ENCODE assay signal across 8 cellular contexts in genomic region chr7:38107486-38107893, GRCh38.
DNase-seq lines count a peak whose midpoint lies in the region; ATAC-seq, FAIRE-seq and TF ChIP-seq lines count a peak whose summit lies in the region.

No MANE protein-coding gene starts in this region.

- TF ChIP-seq RAD21 in HCT116 (IDR thresholded peaks at IDR 0.05; ENCODE audit: low read depth), result peak; percentile 72

- TF ChIP-seq POLR2A in HCT116 (IDR thresholded peaks at IDR 0.05; ENCODE audit: borderline replicate concordance, extremely low read depth, insufficient read depth, insufficient read length), result no peak

- H3K9ac ChIP-seq in HCT116 (ENCODE audit: low read length) (no peak overlapping the region), astrocyte (ENCODE audit: low read length) (no peak overlapping the region)

- TF ChIP-seq CTCF in GM10266 (IDR thresholded peaks at IDR 0.05; ENCODE audit: control insufficient read depth, insufficient read depth, low read depth, missing control alignments), result peak; percentile 79
- peak; percentile 79 to 89 (median 79) for TF ChIP-seq CTCF in HCT116 (IDR thresholded peaks at IDR 0.05 in 2 of 3, conservative IDR thresholded peaks at IDR 0.05 in 1 of 3; ENCODE audit: borderline replicate concordance in 1 of 3, insufficient read depth in 1 of 3, low read depth in 2 of 3, low read length in 2 of 3)
- peak; percentile 76 for TF ChIP-seq CTCF in astrocyte (IDR thresholded peaks at IDR 0.05; ENCODE audit: insufficient read depth, low read depth, low read length)

- H3K36me3 Mint-ChIP-seq in T-helper 2 cell treated with Interferon-gamma antibody and Interleukin-4, amounts not matched to agents 5 μg/mL and 100 μg/mL, for 36 hours (ENCODE audit: low read depth), result no peaks in the 10 kb centered on the region
- H3K36me3 Mint-ChIP-seq in astrocyte (ENCODE audit: low read depth, unreplicated experiment), result no peaks in the 10 kb centered on the region

- no peaks in the 10 kb centered on the region for H3K79me2 ChIP-seq in HCT116 (ENCODE audit: insufficient read depth, low read length)
- H3K79me2 ChIP-seq in astrocyte (ENCODE audit: insufficient read depth, low read length), result no peaks in the 10 kb centered on the region

- H4K20me1 ChIP-seq in HCT116 (ENCODE audit: insufficient read depth), result no peaks in the 10 kb centered on the region
- H4K20me1 ChIP-seq in astrocyte (ENCODE audit: insufficient read depth, low read length), result no peaks in the 10 kb centered on the region

- H3K4me1 ChIP-seq in HCT116 (ENCODE audit: control insufficient read depth in 1 of 2, insufficient read depth in 2 of 2, low read length in 2 of 2) (no peaks in the 10 kb centered on the region), astrocyte (ENCODE audit: insufficient read depth, low read length) (no peaks in the 10 kb centered on the region)

- peaks cover 34% of the 10 kb centered on the region for H3K27me3 Mint-ChIP-seq in T-helper 2 cell treated with Interferon-gamma antibody and Interleukin-4, amounts not matched to agents 5 μg/mL and 100 μg/mL, for 36 hours (ENCODE audit: low read depth)
- H3K27me3 Mint-ChIP-seq in astrocyte (ENCODE audit: low read depth, unreplicated experiment), result no peaks in the 10 kb centered on the region

- POLR2A ChIA-PET in HCT116 (lab: Charles Lee), result no interaction called here

- H2AFZ ChIP-seq in HCT116 (ENCODE audit: low read depth, low read length, poor library complexity, severe bottlenecking) (no peak overlapping the region), astrocyte (ENCODE audit: low read depth, low read length) (no peak overlapping the region)

- no peak overlapping the region for H3K27ac ChIP-seq in HCT116 (ENCODE audit: low read depth, low read length)
- H3K27ac ChIP-seq in astrocyte (ENCODE audit: low read depth, low read length), result no peak overlapping the region

- ATAC-seq in HCT116 (peak; percentile 94), HG03097 (IDR thresholded peaks at IDR 0.05; ENCODE audit: low FRiP score, unreplicated experiment) (no peak)

- H3K9me3 ChIP-seq in HCT116 (ENCODE audit: control insufficient read depth in 1 of 2, insufficient read depth in 1 of 2, low read depth in 1 of 2, low read length in 2 of 2) (no peaks in the 10 kb centered on the region), astrocyte (ENCODE audit: insufficient read depth, low read depth, low read length) (no peaks in the 10 kb centered on the region)

- no peak overlapping the region for H3K4me3 Mint-ChIP-seq in T-helper 2 cell treated with Interferon-gamma antibody and Interleukin-4, amounts not matched to agents 5 μg/mL and 100 μg/mL, for 36 hours
- H3K4me3 Mint-ChIP-seq in astrocyte (ENCODE audit: unreplicated experiment), result no peak overlapping the region

- no peaks in the 10 kb centered on the region for H3K9me3 Mint-ChIP-seq in T-helper 2 cell treated with Interferon-gamma antibody and Interleukin-4, amounts not matched to agents 5 μg/mL and 100 μg/mL, for 36 hours
- H3K9me3 Mint-ChIP-seq in astrocyte (ENCODE audit: unreplicated experiment), result no peaks in the 10 kb centered on the region

- peaks cover 2% of the 10 kb centered on the region for H3K4me1 Mint-ChIP-seq in T-helper 2 cell treated with Interferon-gamma antibody and Interleukin-4, amounts not matched to agents 5 μg/mL and 100 μg/mL, for 36 hours (ENCODE audit: low read depth)
- no peaks in the 10 kb centered on the region for H3K4me1 Mint-ChIP-seq in astrocyte (ENCODE audit: low read depth, unreplicated experiment)

- DNase-seq in GM10266 (ENCODE audit: extremely low spot score) (peak; percentile 61), HCT116 (ENCODE audit: low read depth, low spot score) (peak; percentile 48), NCI-H1105 (lab: John Stamatoyannopoulos, UW) (peak; percentile 65), astrocyte (ENCODE audit: low read depth) (peak; percentile 56), hypothalamus (lab: John Stamatoyannopoulos, UW) (peak in 39 of 51 donors; percentile 1 to 80 (median 23)), smooth muscle cell of the brain vasculature (ENCODE audit: low read depth, low spot score) (peak; percentile 20)
- DNase-seq in T-helper 2 cell treated with Interferon-gamma antibody and Interleukin-4, amounts not matched to agents 5 μg/mL and 100 μg/mL, for 36 hours (ENCODE audit: low spot score), result peak; percentile 38

- intact Hi-C loops in HCT116 (cut with micrococcal nuclease), result loop anchor here (1.0 kb wide), 3 partner anchors 115 to 228 kb away; no protein-coding TSS in a partner anchor

- BruUV-seq in HCT116 (replicated peaks; lab: Mats Ljungman, UMichigan), result no TSS peak

- H3K9me2 ChIP-seq in HCT116 (ENCODE audit: insufficient read depth), result no peaks in the 10 kb centered on the region

- RAD21 ChIA-PET in HCT116 (lab: Charles Lee; ENCODE audit: low non-redundant PET in 1 of 2, low total read pairs in 2 of 2, uncharacterized antibody in 2 of 2, unreplicated experiment in 2 of 2), result no interaction called here

- peaks cover 20% of the 10 kb centered on the region for H3K27me3 ChIP-seq in HCT116 (ENCODE audit: insufficient read depth, low read length)
- no peaks in the 10 kb centered on the region for H3K27me3 ChIP-seq in astrocyte (ENCODE audit: insufficient read depth, low read length)

- CTCF ChIA-PET in HCT116 (lab: Charles Lee), result interaction anchor here (0.8 to 3.6 kb wide), 7 partner anchors 108 to 261 kb away, joined by 3 to 20 read pairs (median 5); no protein-coding TSS in a partner anchor

- FAIRE-seq in astrocyte (lab: Jason Lieb, UNC), result peak; percentile 93

- H3K4me2 ChIP-seq in HCT116 (ENCODE audit: low read length) (no peak overlapping the region), astrocyte (ENCODE audit: low read length) (no peak overlapping the region)

- H3K4me3 ChIP-seq in HCT116 (replicated peaks in 1 of 2; ENCODE audit: low read depth in 1 of 2, low read length in 2 of 2) (no peak overlapping the region), astrocyte (ENCODE audit: insufficient read depth, low read depth, low read length) (no peak overlapping the region)

- H3K27ac Mint-ChIP-seq in T-helper 2 cell treated with Interferon-gamma antibody and Interleukin-4, amounts not matched to agents 5 μg/mL and 100 μg/mL, for 36 hours, result no peak overlapping the region
- no peak overlapping the region for H3K27ac Mint-ChIP-seq in astrocyte (ENCODE audit: unreplicated experiment)

- H3K36me3 ChIP-seq in HCT116 (ENCODE audit: control insufficient read depth in 1 of 2, insufficient read depth in 2 of 2, low read length in 2 of 2) (no peaks in the 10 kb centered on the region), astrocyte (ENCODE audit: insufficient read depth, low read length) (no peaks in the 10 kb centered on the region)

TF ChIP-seq in HCT116, 20 proteins besides CTCF, POLR2A, EP300 and RAD21:
- peak; percentile 19 for TF ChIP-seq TCF7L2 (IDR thresholded peaks at IDR 0.05; ENCODE audit: borderline replicate concordance, extremely low read depth, insufficient read depth, insufficient read length)
- TF ChIP-seq POLR2AphosphoS5 (IDR thresholded peaks at IDR 0.05; ENCODE audit: low read depth, low read length), result no peak
TF ChIP-seq in HCT116: peak in this region for 1.
